Comparison of ENCODE assay signal across 1 cellular context in genomic region chr1:72366473-72366872, GRCh38.
TF ChIP-seq lines count a peak whose summit lies in the region.

No MANE protein-coding gene starts in this region.

TF ChIP-seq in HepG2, 621 proteins besides CTCF, POLR2A, EP300 and RAD21 (continued from another document):
- TF ChIP-seq ZNF142 (CRISPR knock-in tag; IDR thresholded peaks at IDR 0.05): no peak
- TF ChIP-seq SYNCRIP (IDR thresholded peaks at IDR 0.05; ENCODE audit: insufficient read depth, low read depth, low read length): no peak
- 0 out of 2 replicates have a peak, but pooled peaks have one; percentile 63 for TF ChIP-seq NCOA2 (CRISPR knock-in tag; IDR thresholded peaks at IDR 0.05)
- TF ChIP-seq AKNA (CRISPR knock-in tag; IDR thresholded peaks at IDR 0.05; ENCODE audit: borderline replicate concordance): no peak
- TF ChIP-seq SMAD3 (CRISPR knock-in tag; IDR thresholded peaks at IDR 0.05): no peak
- no peak for TF ChIP-seq HNRNPL (IDR thresholded peaks at IDR 0.05; ENCODE audit: low read depth, low read length)
- peak; percentile 73; the same call in 1 of the 2 replicates for TF ChIP-seq SIX4 (CRISPR knock-in tag; IDR thresholded peaks at IDR 0.05)
- no peak for TF ChIP-seq KMT2B (CRISPR knock-in tag; IDR thresholded peaks at IDR 0.05)
- TF ChIP-seq PHF5A (CRISPR knock-in tag; IDR thresholded peaks at IDR 0.05; ENCODE audit: low read depth, unreplicated experiment): no peak
- TF ChIP-seq ZNF281 (CRISPR knock-in tag; IDR thresholded peaks at IDR 0.05; ENCODE audit: borderline replicate concordance): no peak
- TF ChIP-seq HMG20B (CRISPR knock-in tag; conservative IDR thresholded peaks at IDR 0.05): no peak
- TF ChIP-seq KMT2A (CRISPR knock-in tag; IDR thresholded peaks at IDR 0.05): no peak
- peak; percentile 87 for TF ChIP-seq TRIM24 (CRISPR knock-in tag; IDR thresholded peaks at IDR 0.05)
- no peak for TF ChIP-seq NFYC (CRISPR knock-in tag; IDR thresholded peaks at IDR 0.05)
- peak; percentile 64; the same call in 1 of the 2 replicates for TF ChIP-seq KDM1A (CRISPR knock-in tag; IDR thresholded peaks at IDR 0.05)
